28 cellular contexts compared by ENCODE assay signal in the genomic region with DNA sequence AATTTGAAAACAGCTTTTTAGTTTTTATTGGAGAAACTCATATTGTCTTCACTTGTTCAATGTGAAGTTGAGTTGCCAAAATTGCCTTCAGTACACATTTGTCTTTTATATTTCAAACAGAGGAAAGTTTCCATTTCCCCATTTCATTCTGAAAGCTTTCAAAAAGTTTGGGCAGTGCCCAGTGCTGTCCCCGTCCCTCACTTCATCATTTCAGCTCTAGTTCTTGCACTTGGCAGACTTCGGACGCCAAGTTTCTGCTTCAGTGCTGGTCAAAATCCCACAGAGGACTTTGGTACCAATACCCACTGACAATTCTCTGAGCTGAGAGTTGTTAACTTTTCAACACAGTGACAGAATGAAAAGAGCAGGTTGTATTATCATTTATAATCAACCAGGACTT. TPM values are rescaled to one million over a fixed set of nuclear protein-coding genes. Genes with fewer than 3 reads are reported as not detected.
"Had no signal": no experiment of that assay in that cellular context is flagged by ENCODE, and none has a peak within 500 bp of the region (broad histone marks: within the 10 kb centered on the region; RNA-seq: fewer than 3 reads in every experiment).

No MANE protein-coding gene starts in this region.

- DNase-seq: activated CD4-positive, alpha-beta T cell treated with anti-CD3 and anti-CD28 coated beads for 48 hours; activated CD4-positive, alpha-beta T cell treated with anti-CD3 and anti-CD28 coated beads, Interleukin-2, amount 50 U/mL, for 48 hours; activated CD4-positive, CD25-positive, alpha-beta regulatory T cell treated with anti-CD3 and anti-CD28 coated beads, Interleukin-2, amount 50 U/mL, for 72 hours; activated CD8-positive, alpha-beta memory T cell treated with anti-CD3 and anti-CD28 coated beads, Interleukin-2, amount 10 ng/mL, durations not matched to agents 7 days and 5 days; activated gamma-delta T cell; activated naive CD4-positive, alpha-beta T cell treated with anti-CD3 and anti-CD28 coated beads, Interleukin-2, amount 10 ng/mL, durations not matched to agents 7 days and 5 days; activated naive CD8-positive, alpha-beta T cell treated with anti-CD3 and anti-CD28 coated beads for 36 hours; activated T-cell treated with anti-CD3 and anti-CD28 coated beads, Interleukin-2, amount 50 U/mL, for 4 hours; aorta; KG1; NCI-H1048; NCI-H1417; NCI-H2029; NCI-H2107; NCI-H345; NCI-H510A; NCI-H526 treated with DMSO at 0.1 percent for 48 hours; NCI-H82; RPMI8226; SJCRH30; SW 1271 had no signal

- ATAC-seq: activated CD8-positive, alpha-beta memory T cell treated with anti-CD3 and anti-CD28 coated beads, Interleukin-2, amount 10 ng/mL, durations not matched to agents 7 days and 5 days; activated T-cell treated with anti-CD3 and anti-CD28 coated beads, Interleukin-2, amount 50 U/mL, for 4 hours; activated T-helper 17 cell treated with anti-CD3 and anti-CD28 coated beads, Interleukin-2, amount 50 U/mL, for 72 hours; Right ventricle myocardium inferior; SK-N-SH treated with all-trans-retinoic acid at 6 μM for 48 hours had no signal

RNA-seq across cellular contexts. Expression of gene AQP4, which starts 43.4 kb away (rescaled TPM):
- total RNA-seq: activated CD8-positive, alpha-beta memory T cell treated with anti-CD3 and anti-CD28 coated beads, Interleukin-2, amount 10 ng/mL, durations not matched to agents 7 days and 5 days; activated naive CD8-positive, alpha-beta T cell treated with anti-CD3 and anti-CD28 coated beads for 36 hours; activated T-helper 17 cell treated with anti-CD3 and anti-CD28 coated beads, Interleukin-2, amount 50 U/mL, for 72 hours; LHCN-M2; M059J; OCI-LY7; T-helper 1 cell treated with Interleukin-12 subunit alpha and Interleukin-12 subunit beta and Interleukin-4 antibody, amounts not matched to agents 30 ng/mL and 1 ng/mL, for 36 hours had no signal
